ENCODE assay signal across 8 cellular contexts in the genomic region with DNA sequence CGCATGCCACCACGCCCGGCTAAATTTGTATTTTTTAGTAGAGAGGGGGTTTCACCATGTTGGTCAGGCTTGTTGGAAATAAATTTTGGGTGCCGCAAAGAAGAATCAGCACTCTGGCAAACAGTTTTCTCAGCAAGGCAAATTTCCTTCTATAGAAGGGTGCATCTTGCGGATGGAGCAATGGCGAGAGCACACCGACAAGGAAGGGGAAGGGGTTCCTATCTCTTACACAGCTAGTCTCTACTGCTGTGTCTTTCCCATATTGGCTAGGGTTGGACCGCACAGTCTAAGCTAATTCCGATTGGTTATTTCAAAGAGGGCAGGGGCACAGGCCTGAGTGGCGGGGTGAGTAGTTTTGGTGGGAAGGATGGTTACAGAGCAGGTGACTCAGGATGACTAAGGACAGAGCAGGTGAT. TPM values are rescaled to one million over a fixed set of nuclear protein-coding genes. Genes with fewer than 3 reads are reported as not detected.
DNase-seq lines count a peak whose midpoint lies in the region; ATAC-seq and TF ChIP-seq lines count a peak whose summit lies in the region.

No MANE protein-coding gene starts in this region.

- H3K9me3 Mint-ChIP-seq in activated naive CD8-positive, alpha-beta T cell treated with anti-CD3 and anti-CD28 coated beads for 36 hours, result peaks cover 6% of the 10 kb centered on the region
- H3K9me3 Mint-ChIP-seq in type B pancreatic cell, result no peaks in the 10 kb centered on the region

- DNase-seq in cardiac septum (ENCODE audit: low spot score) (peak; percentile 38), Right ventricle myocardium superior (no peak), type B pancreatic cell (ENCODE audit: extremely low spot score, unreplicated experiment) (no peak), GM10266 (ENCODE audit: extremely low spot score) (no peak), LoVo (ENCODE audit: low spot score) (no peak)
- DNase-seq in activated naive CD8-positive, alpha-beta T cell treated with anti-CD3 and anti-CD28 coated beads for 36 hours, result no peak
- no peak for DNase-seq in NK-92 treated with Interleukin-12 subunit alpha and Interleukin-12 subunit beta, amount 100 ng/mL, for 24 hours (lab: John Stamatoyannopoulos, UW)

- no peak for TF ChIP-seq RAD21 in liver (IDR thresholded peaks at IDR 0.05)

- no peaks in the 10 kb centered on the region for H3K27me3 Mint-ChIP-seq in activated naive CD8-positive, alpha-beta T cell treated with anti-CD3 and anti-CD28 coated beads for 36 hours
- H3K27me3 Mint-ChIP-seq in type B pancreatic cell, result peaks cover 3% of the 10 kb centered on the region

- H3K27ac ChIP-seq in liver (ENCODE audit: low read depth in 1 of 2, low read length in 2 of 2), result no peak overlapping the region

- H3K4me3 ChIP-seq in liver (ENCODE audit: low read depth in 1 of 3, low read length in 3 of 3), result peak overlapping the region; percentile 78 to 99 (median 98)

- peaks cover 11% of the 10 kb centered on the region for H3K36me3 Mint-ChIP-seq in activated naive CD8-positive, alpha-beta T cell treated with anti-CD3 and anti-CD28 coated beads for 36 hours
- H3K36me3 Mint-ChIP-seq in type B pancreatic cell, result peaks cover 32% of the 10 kb centered on the region

- H3K9ac ChIP-seq in liver (ENCODE audit: low read depth in 1 of 2, low read length in 2 of 2), result peak overlapping the region in 1 of 2 donors; percentile 91

- peak overlapping the region; percentile 98 for H3K27ac Mint-ChIP-seq in activated naive CD8-positive, alpha-beta T cell treated with anti-CD3 and anti-CD28 coated beads for 36 hours
- H3K27ac Mint-ChIP-seq in type B pancreatic cell, result peak overlapping the region; percentile 99

- intact Hi-C loops in cardiac septum (cut with DNase I) (loop anchor here (5.0 to 10.0 kb wide), 2 partner anchors 116 to 443 kb away; partner anchors contain the start of gene SLC2A6), Right ventricle myocardium superior (cut with DNase I) (no loop called here)

- H3K4me1 Mint-ChIP-seq in activated naive CD8-positive, alpha-beta T cell treated with anti-CD3 and anti-CD28 coated beads for 36 hours, result peaks cover 31% of the 10 kb centered on the region
- H3K4me1 Mint-ChIP-seq in type B pancreatic cell (ENCODE audit: unreplicated experiment), result peaks cover 20% of the 10 kb centered on the region

- peaks cover 0 to 29% (median 23%) of the 10 kb centered on the region in 4 donors for H3K4me1 ChIP-seq in liver (ENCODE audit: control insufficient read depth in 4 of 4, insufficient read depth in 4 of 4, low read length in 3 of 4)

- no peaks in the 10 kb centered on the region for H3K9me3 ChIP-seq in liver (ENCODE audit: control insufficient read depth in 4 of 4, low read length in 3 of 4)

- TF ChIP-seq CTCF in liver (IDR thresholded peaks at IDR 0.05; ENCODE audit: low read depth, low read length, missing input control) (no peak), type B pancreatic cell (conservative IDR thresholded peaks at IDR 0.05) (no peak), GM10266 (IDR thresholded peaks at IDR 0.05; ENCODE audit: control insufficient read depth, insufficient read depth, low read depth, missing control alignments) (no peak)

- ATAC-seq in Right ventricle myocardium superior (ENCODE audit: poor library complexity), result no peak

- 76% methylated on average over 10 of the region's 10 CpGs for WGBS in liver

- peaks cover 0 to 2% (median 0%) of the 10 kb centered on the region in 4 donors for H3K36me3 ChIP-seq in liver (ENCODE audit: control insufficient read depth in 4 of 4, insufficient read depth in 3 of 4, low read depth in 1 of 4, low read length in 3 of 4)

- H3K4me3 Mint-ChIP-seq in activated naive CD8-positive, alpha-beta T cell treated with anti-CD3 and anti-CD28 coated beads for 36 hours, result peak overlapping the region; percentile 99
- peak overlapping the region; percentile 98 for H3K4me3 Mint-ChIP-seq in type B pancreatic cell

- no peaks in the 10 kb centered on the region for H3K27me3 ChIP-seq in liver (ENCODE audit: control insufficient read depth in 4 of 4, insufficient read depth in 4 of 4, low read length in 3 of 4)

TF ChIP-seq in liver, 16 proteins besides CTCF, POLR2A, EP300 and RAD21:
- TF ChIP-seq NR2F2 (IDR thresholded peaks at IDR 0.05) (no peak), JUND (IDR thresholded peaks at IDR 0.05) (no peak), RXRA (IDR thresholded peaks at IDR 0.05) (no peak), HNF4A (conservative IDR thresholded peaks at IDR 0.05) (no peak), GABPA (IDR thresholded peaks at IDR 0.05 in 1 of 2, conservative IDR thresholded peaks at IDR 0.05 in 1 of 2) (no peak), TAF1 (conservative IDR thresholded peaks at IDR 0.05) (no peak), ZBTB33 (IDR thresholded peaks at IDR 0.05) (no peak), FOXA1 (IDR thresholded peaks at IDR 0.05) (no peak)
- TF ChIP-seq, protein P1, sequence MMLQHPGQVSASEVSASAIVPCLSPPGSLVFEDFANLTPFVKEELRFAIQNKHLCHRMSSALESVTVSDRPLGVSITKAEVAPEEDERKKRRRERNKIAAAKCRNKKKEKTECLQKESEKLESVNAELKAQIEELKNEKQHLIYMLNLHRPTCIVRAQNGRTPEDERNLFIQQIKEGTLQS (IDR thresholded peaks at IDR 0.05), result no peak
TF ChIP-seq in liver: peak in this region for 0.

RNA-seq across cellular contexts. Expression of gene GTF3C5, which starts 0.7 kb away (rescaled TPM):
- total RNA-seq in cardiac septum (27.6 TPM), Right ventricle myocardium superior (49.0 TPM), liver (10 to 100 TPM; 20.9 to 26.2 TPM), type B pancreatic cell (ENCODE audit: low replicate concordance) (64.3 and 83.6 TPM in 2 replicates)
- total RNA-seq in activated naive CD8-positive, alpha-beta T cell treated with anti-CD3 and anti-CD28 coated beads for 36 hours, result 10 to 100 TPM; 85.4 to 90.2 TPM
- 10 to 100 TPM; 13.2 to 15.5 TPM for polyA plus RNA-seq in liver

RNA-seq across cellular contexts. Expression of gene CEL, which starts 30.3 kb away (rescaled TPM):
- total RNA-seq in cardiac septum, result 0.59 TPM
- total RNA-seq in Right ventricle myocardium superior, result 7.3 TPM
- total RNA-seq in activated naive CD8-positive, alpha-beta T cell treated with anti-CD3 and anti-CD28 coated beads for 36 hours, result 1 to 10 TPM; 2.3 to 2.8 TPM
- total RNA-seq in liver, result under 1 TPM; 0.09 to 0.25 TPM
- under 1 TPM in 1 of 2 donors, not detected in 1; 0.08 TPM for polyA plus RNA-seq in liver
- total RNA-seq in type B pancreatic cell (ENCODE audit: low replicate concordance), result 4.5 and 4.9 TPM in 2 replicates

RNA-seq across cellular contexts. Expression of gene GFI1B, which starts 53.0 kb away (rescaled TPM):
- not detected for total RNA-seq in cardiac septum
- not detected for total RNA-seq in Right ventricle myocardium superior
- total RNA-seq in activated naive CD8-positive, alpha-beta T cell treated with anti-CD3 and anti-CD28 coated beads for 36 hours, result not detected
- 10 to 100 TPM in 1 of 2 donors, not detected in 1; 53.6 TPM for total RNA-seq in liver
- under 1 TPM in 1 of 2 donors, not detected in 1; 0.05 TPM for polyA plus RNA-seq in liver
- total RNA-seq in type B pancreatic cell (ENCODE audit: low replicate concordance), result 0.45 TPM in 1 of 2 replicates, not detected in the other
